Comparison of ENCODE assay signal across 15 cellular contexts in the genomic region with DNA sequence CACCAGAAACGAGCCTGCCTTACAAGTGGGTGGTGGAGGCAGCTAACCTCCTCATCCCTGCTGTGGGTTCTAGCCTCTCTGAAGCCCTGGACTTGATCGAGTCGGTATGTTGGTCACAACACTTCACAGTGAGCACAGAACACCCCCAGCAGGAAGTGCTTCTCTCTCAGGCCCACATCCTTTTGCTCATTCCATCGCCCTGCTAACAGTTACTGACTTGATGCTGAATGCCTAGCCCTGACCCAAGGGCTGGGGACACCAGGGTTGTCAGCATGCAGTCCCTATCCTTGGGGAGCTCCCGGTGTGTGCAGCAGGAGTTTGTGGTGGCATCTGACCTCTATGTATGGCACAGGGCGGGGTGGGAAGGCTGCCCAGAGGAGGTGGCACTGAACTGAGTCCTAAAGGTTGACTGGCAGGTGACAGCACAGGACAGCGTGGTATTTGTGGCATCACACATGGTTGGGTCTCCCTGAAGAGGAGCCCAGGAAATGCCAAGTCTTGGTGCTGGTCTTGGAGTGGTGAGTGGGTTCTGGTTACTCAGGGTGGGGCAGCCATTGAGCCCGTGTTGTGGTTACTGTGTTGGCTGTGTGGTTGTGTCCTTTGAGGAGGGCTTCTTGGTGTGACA. TPM values are rescaled to one million over a fixed set of nuclear protein-coding genes. Genes with fewer than 3 reads are reported as not detected.
DNase-seq lines count a peak whose midpoint lies in the region; ATAC-seq lines count a peak whose summit lies in the region.
"Had no signal": no experiment of that assay in that cellular context is flagged by ENCODE, and none has a peak within 500 bp of the region (broad histone marks: within the 10 kb centered on the region; RNA-seq: fewer than 3 reads in every experiment).

No MANE protein-coding gene starts in this region.

- no peaks in the 10 kb centered on the region for H3K27me3 ChIP-seq in CD8-positive, alpha-beta memory T cell (ENCODE audit: insufficient read depth, low read length, poor library complexity, severe bottlenecking)
- no peaks in the 10 kb centered on the region for H3K27me3 ChIP-seq in naive thymus-derived CD4-positive, alpha-beta T cell (ENCODE audit: control insufficient read depth in 2 of 2, insufficient read depth in 2 of 2, low read length in 2 of 2)
- H3K27me3 ChIP-seq: BLaER1 had no signal

- no peaks in the 10 kb centered on the region for H3K9me3 ChIP-seq in CD8-positive, alpha-beta memory T cell (ENCODE audit: low read length)
- H3K9me3 ChIP-seq in naive thymus-derived CD4-positive, alpha-beta T cell (ENCODE audit: control insufficient read depth in 2 of 3, low read length in 3 of 3) = no peaks in the 10 kb centered on the region
- H3K9me3 ChIP-seq: BLaER1 had no signal

- H3K27ac Mint-ChIP-seq in CD8-positive, alpha-beta memory T cell = peak overlapping the region in 5 of 8 donors; percentile 23 to 93 (median 68)
- H3K27ac Mint-ChIP-seq in activated naive CD8-positive, alpha-beta T cell treated with anti-CD3 and anti-CD28 coated beads, Interleukin-2, amount 10 ng/mL, durations not matched to agents 7 days and 5 days = peak overlapping the region; percentile 85
- peak overlapping the region in 2 of 9 donors; percentile 42 to 61 for H3K27ac Mint-ChIP-seq in naive thymus-derived CD4-positive, alpha-beta T cell

- POLR2A ChIA-PET in CD8-positive, alpha-beta memory T cell (lab: Charles Lee) = no interaction called here
- POLR2A ChIA-PET in activated naive CD8-positive, alpha-beta T cell treated with anti-CD3 and anti-CD28 coated beads, Interleukin-2, amount 10 ng/mL, durations not matched to agents 7 days and 5 days (lab: Charles Lee) = interaction anchor here (0.7 kb wide), 1 partner anchor 242 kb away, joined by 3 read pairs; the partner anchor contains the start of gene SRSF6
- POLR2A ChIA-PET in naive thymus-derived CD4-positive, alpha-beta T cell (lab: Charles Lee) = no interaction called here

- intact Hi-C loops in naive thymus-derived CD4-positive, alpha-beta T cell (cut with micrococcal nuclease) = no loop called here

- H3K36me3 ChIP-seq in CD8-positive, alpha-beta memory T cell (ENCODE audit: insufficient read depth, low read length) = no peaks in the 10 kb centered on the region
- no peaks in the 10 kb centered on the region for H3K36me3 ChIP-seq in naive thymus-derived CD4-positive, alpha-beta T cell (ENCODE audit: control insufficient read depth in 2 of 3, insufficient read depth in 3 of 3, low read length in 3 of 3)

- H3K4me3 ChIP-seq in CD8-positive, alpha-beta memory T cell (ENCODE audit: low read length) = no peak overlapping the region
- no peak overlapping the region for H3K4me3 ChIP-seq in naive thymus-derived CD4-positive, alpha-beta T cell (ENCODE audit: low read length)
- H3K4me3 ChIP-seq: BLaER1, K562 had no signal

- peaks cover 10 to 13% (median 12%) of the 10 kb centered on the region in 3 donors for H3K4me1 Mint-ChIP-seq in CD8-positive, alpha-beta memory T cell
- peaks cover 12% of the 10 kb centered on the region for H3K4me1 Mint-ChIP-seq in activated naive CD8-positive, alpha-beta T cell treated with anti-CD3 and anti-CD28 coated beads, Interleukin-2, amount 10 ng/mL, durations not matched to agents 7 days and 5 days
- H3K4me1 Mint-ChIP-seq in naive thymus-derived CD4-positive, alpha-beta T cell = peaks cover 0 to 15% (median 8%) of the 10 kb centered on the region in 7 donors

- no peaks in the 10 kb centered on the region for H3K9me3 Mint-ChIP-seq in CD8-positive, alpha-beta memory T cell
- no peaks in the 10 kb centered on the region for H3K9me3 Mint-ChIP-seq in activated naive CD8-positive, alpha-beta T cell treated with anti-CD3 and anti-CD28 coated beads, Interleukin-2, amount 10 ng/mL, durations not matched to agents 7 days and 5 days
- H3K9me3 Mint-ChIP-seq in naive thymus-derived CD4-positive, alpha-beta T cell = no peaks in the 10 kb centered on the region

- CTCF ChIA-PET in CD8-positive, alpha-beta memory T cell (lab: Charles Lee) = no interaction called here
- CTCF ChIA-PET in naive thymus-derived CD4-positive, alpha-beta T cell (lab: Charles Lee) = no interaction called here

- H3K27me3 Mint-ChIP-seq in CD8-positive, alpha-beta memory T cell = no peaks in the 10 kb centered on the region
- no peaks in the 10 kb centered on the region for H3K27me3 Mint-ChIP-seq in activated naive CD8-positive, alpha-beta T cell treated with anti-CD3 and anti-CD28 coated beads, Interleukin-2, amount 10 ng/mL, durations not matched to agents 7 days and 5 days
- H3K27me3 Mint-ChIP-seq in naive thymus-derived CD4-positive, alpha-beta T cell = no peaks in the 10 kb centered on the region

- no peak overlapping the region for H3K27ac ChIP-seq in CD8-positive, alpha-beta memory T cell (ENCODE audit: low read depth, low read length)
- H3K27ac ChIP-seq in naive thymus-derived CD4-positive, alpha-beta T cell (ENCODE audit: low read depth, low read length) = no peak overlapping the region
- H3K27ac ChIP-seq: BLaER1 had no signal

- no peaks in the 10 kb centered on the region for H3K36me3 Mint-ChIP-seq in CD8-positive, alpha-beta memory T cell
- H3K36me3 Mint-ChIP-seq in activated naive CD8-positive, alpha-beta T cell treated with anti-CD3 and anti-CD28 coated beads, Interleukin-2, amount 10 ng/mL, durations not matched to agents 7 days and 5 days = peaks cover 42% of the 10 kb centered on the region
- peaks cover 0 to 20% (median 0%) of the 10 kb centered on the region in 5 donors for H3K36me3 Mint-ChIP-seq in naive thymus-derived CD4-positive, alpha-beta T cell

- ATAC-seq in activated CD4-positive, CD25-positive, alpha-beta regulatory T cell treated with anti-CD3 and anti-CD28 coated beads, Interleukin-2, amount 50 U/mL, for 24 hours = peak; percentile 28 to 38
- peak; percentile 84 for ATAC-seq in activated naive CD8-positive, alpha-beta T cell treated with anti-CD3 and anti-CD28 coated beads, Interleukin-2, amount 10 ng/mL, durations not matched to agents 7 days and 5 days (ENCODE audit: low read depth)
- ATAC-seq in naive thymus-derived CD4-positive, alpha-beta T cell = peak; percentile 37
- ATAC-seq in GM21390 (IDR thresholded peaks at IDR 0.05; ENCODE audit: unreplicated experiment) = no peak
- ATAC-seq: K562 had no signal

- DNase-seq in activated CD4-positive, CD25-positive, alpha-beta regulatory T cell treated with anti-CD3 and anti-CD28 coated beads, Interleukin-2, amount 50 U/mL, for 72 hours = no peak
- DNase-seq in CD8-positive, alpha-beta memory T cell = no peak
- peak; percentile 48 for DNase-seq in activated naive CD8-positive, alpha-beta T cell treated with anti-CD3 and anti-CD28 coated beads, Interleukin-2, amount 10 ng/mL, durations not matched to agents 7 days and 5 days
- no peak for DNase-seq in naive thymus-derived CD4-positive, alpha-beta T cell
- DNase-seq in iPS-NIHi7 (ENCODE audit: extremely low spot score) = no peak
- DNase-seq in glomerular visceral epithelial cell (ENCODE audit: extremely low spot score) = no peak
- DNase-seq: GOT3, NCI-H1436 treated with DMSO at 0.1 percent for 48 hours, NCI-H2029 treated with DMSO at 0.1 percent for 48 hours, NCI-H748 treated with DMSO at 0.1 percent for 48 hours had no signal

- H3K4me3 Mint-ChIP-seq in CD8-positive, alpha-beta memory T cell = no peak overlapping the region
- peak overlapping the region; percentile 26 for H3K4me3 Mint-ChIP-seq in activated naive CD8-positive, alpha-beta T cell treated with anti-CD3 and anti-CD28 coated beads, Interleukin-2, amount 10 ng/mL, durations not matched to agents 7 days and 5 days
- H3K4me3 Mint-ChIP-seq in naive thymus-derived CD4-positive, alpha-beta T cell = peak overlapping the region in 2 of 10 donors; percentile 1 to 11

- H3K4me1 ChIP-seq in CD8-positive, alpha-beta memory T cell (ENCODE audit: insufficient read depth, low read length) = no peaks in the 10 kb centered on the region
- H3K4me1 ChIP-seq in naive thymus-derived CD4-positive, alpha-beta T cell (ENCODE audit: control insufficient read depth in 2 of 2, insufficient read depth in 2 of 2, low read length in 2 of 2) = peaks cover 0 to 3% of the 10 kb centered on the region in 2 donors
- H3K4me1 ChIP-seq: BLaER1 had no signal

RNA-seq across cellular contexts. Expression of gene GTSF1L, which starts 26.7 kb away (rescaled TPM):
- not detected for total RNA-seq in CD8-positive, alpha-beta memory T cell
- polyA plus RNA-seq in CD8-positive, alpha-beta memory T cell = not detected
- not detected for total RNA-seq in activated naive CD8-positive, alpha-beta T cell treated with anti-CD3 and anti-CD28 coated beads, Interleukin-2, amount 10 ng/mL, durations not matched to agents 7 days and 5 days
- total RNA-seq in naive thymus-derived CD4-positive, alpha-beta T cell = 1 to 10 TPM in 2 of 5 experiments, not detected in 3; 1.4 to 1.7 TPM
- polyA plus RNA-seq in naive thymus-derived CD4-positive, alpha-beta T cell = not detected
- total RNA-seq: K562, NCI-H460 had no signal
- polyA plus RNA-seq: K562 had no signal

RNA-seq across cellular contexts. Expression of gene MYBL2, which starts 33.1 kb away (rescaled TPM):
- 10 to 100 TPM; 78.3 to 78.6 TPM for total RNA-seq in CD8-positive, alpha-beta memory T cell
- 0.20 TPM for polyA plus RNA-seq in CD8-positive, alpha-beta memory T cell
- 10 to 100 TPM; 72.6 to 81.1 TPM for total RNA-seq in activated naive CD8-positive, alpha-beta T cell treated with anti-CD3 and anti-CD28 coated beads, Interleukin-2, amount 10 ng/mL, durations not matched to agents 7 days and 5 days
- 10 to 100 TPM in 1 of 5 experiments, 1 to 10 TPM in 1, under 1 TPM in 1, not detected in 2; 0.58 to 69.7 (median 2.7) TPM for total RNA-seq in naive thymus-derived CD4-positive, alpha-beta T cell
- polyA plus RNA-seq in naive thymus-derived CD4-positive, alpha-beta T cell = not detected
